ENCODE assay signal across 8 cellular contexts in genomic region chr11:45089845-45090499, GRCh38. TPM values are rescaled to one million over a fixed set of nuclear protein-coding genes. Genes with fewer than 3 reads are reported as not detected.
DNase-seq lines count a peak whose midpoint lies in the region; ATAC-seq and TF ChIP-seq lines count a peak whose summit lies in the region.

No MANE protein-coding gene starts in this region.

- H3K27ac ChIP-seq in Karpas-422 (ENCODE audit: low read length) (no peak overlapping the region), muscle layer of colon (ENCODE audit: low read depth, low read length) (peak overlapping the region; percentile 57)

- H3K79me2 ChIP-seq in Karpas-422 (ENCODE audit: low read length), result no peaks in the 10 kb centered on the region

- no peaks in the 10 kb centered on the region for H3K9me3 ChIP-seq in Karpas-422 (ENCODE audit: low read length)
- H3K9me3 ChIP-seq in muscle layer of colon (ENCODE audit: low read length), result no peaks in the 10 kb centered on the region

- H2AFZ ChIP-seq in Karpas-422 (ENCODE audit: low read length), result no peak overlapping the region

- peak overlapping the region; percentile 69 for H3K27ac Mint-ChIP-seq in central memory CD8-positive, alpha-beta T cell (ENCODE audit: low read depth)

- H3K27me3 Mint-ChIP-seq in central memory CD8-positive, alpha-beta T cell, result no peaks in the 10 kb centered on the region

- no peak overlapping the region for H3K9ac ChIP-seq in Karpas-422 (ENCODE audit: low read length)
- no peak overlapping the region for H3K9ac ChIP-seq in muscle layer of colon (ENCODE audit: low read length)

- H3K36me3 Mint-ChIP-seq in central memory CD8-positive, alpha-beta T cell (ENCODE audit: insufficient read depth), result peaks cover 4% of the 10 kb centered on the region

- ATAC-seq in central memory CD8-positive, alpha-beta T cell (replicated peaks; ENCODE audit: extremely low read depth, poor library complexity, severe bottlenecking), result no peak
- ATAC-seq in GM21717 (IDR thresholded peaks at IDR 0.05; ENCODE audit: unreplicated experiment), result no peak

- H3K4me3 ChIP-seq in AG10803 (ENCODE audit: low read length) (no peak overlapping the region), Karpas-422 (ENCODE audit: low read length) (no peak overlapping the region), muscle layer of colon (ENCODE audit: low read depth in 1 of 2, low read length in 2 of 2) (no peak overlapping the region)

- H3K9me2 ChIP-seq in Karpas-422 (replicated peaks; ENCODE audit: insufficient read depth, low read length), result no peaks in the 10 kb centered on the region

- H3K4me3 Mint-ChIP-seq in central memory CD8-positive, alpha-beta T cell, result no peak overlapping the region

- peaks cover 74% of the 10 kb centered on the region for H3K4me1 Mint-ChIP-seq in central memory CD8-positive, alpha-beta T cell

- H3K4me1 ChIP-seq in Karpas-422 (ENCODE audit: low read length) (peaks cover 14% of the 10 kb centered on the region), muscle layer of colon (ENCODE audit: insufficient read depth, low read length) (peaks cover 30% of the 10 kb centered on the region)

- no peaks in the 10 kb centered on the region for H4K20me1 ChIP-seq in Karpas-422 (ENCODE audit: insufficient read depth, low read depth, low read length)

- peak; percentile 48 for TF ChIP-seq CTCF in AG10803 (conservative IDR thresholded peaks at IDR 0.05; ENCODE audit: low read length)

- no peak overlapping the region for H3K4me2 ChIP-seq in Karpas-422 (ENCODE audit: low read depth, low read length, poor library complexity, severe bottlenecking)

- H3K36me3 ChIP-seq in Karpas-422 (ENCODE audit: insufficient read depth, low read length) (no peaks in the 10 kb centered on the region), muscle layer of colon (ENCODE audit: insufficient read depth, low read length) (no peaks in the 10 kb centered on the region)

- H3K27me3 ChIP-seq in Karpas-422 (ENCODE audit: low read length), result no peaks in the 10 kb centered on the region
- H3K27me3 ChIP-seq in muscle layer of colon (ENCODE audit: control insufficient read depth in 1 of 2, insufficient read depth in 2 of 2, low read length in 2 of 2), result no peaks in the 10 kb centered on the region

- DNase-seq in AG10803 (ENCODE audit: low read depth), result peak; percentile 72
- DNase-seq in Karpas-422, result peak; percentile 65
- no peak for DNase-seq in central memory CD8-positive, alpha-beta T cell (ENCODE audit: low spot score in 2 of 2)
- DNase-seq in NCI-H2029 treated with DMSO at 0.1 percent for 48 hours (lab: John Stamatoyannopoulos, UW), result no peak
- no peak for DNase-seq in epidermal melanocyte (ENCODE audit: insufficient read length, low spot score)
- DNase-seq in SW 1271 (lab: John Stamatoyannopoulos, UW), result no peak

- H3K9me3 Mint-ChIP-seq in central memory CD8-positive, alpha-beta T cell, result no peaks in the 10 kb centered on the region

RNA-seq across cellular contexts. Expression of gene PRDM11, which starts 56.5 kb away (rescaled TPM):
- total RNA-seq in Karpas-422 (2014; rRNA removed; shearing (Covaris generic); ENCODE audit: low replicate concordance), result 2.7 and 5.7 TPM in 2 replicates

Comparison
In these comparisons a context has a peak if more than half of its experiments do, and no peak if none do; other contexts are left out.
1. DNase-seq: peak in AG10803 (single experiment) and Karpas-422 (single experiment); none in central memory CD8-positive, alpha-beta T cell (0 of 2), NCI-H2029 treated with DMSO at 0.1 percent for 48 hours (single experiment), epidermal melanocyte (single experiment) and SW 1271 (0 of 2).